ENCODE assay signal across 24 cellular contexts in genomic region chr17:34715504-34715903, GRCh38.
"Had no signal": no experiment of that assay in that cellular context is flagged by ENCODE, and none has a peak within 500 bp of the region (broad histone marks: within the 10 kb centered on the region; RNA-seq: fewer than 3 reads in every experiment).

No MANE protein-coding gene starts in this region.

- H3K27me3 ChIP-seq: body of pancreas had no signal

- DNase-seq: activated CD4-positive, alpha-beta T cell treated with anti-CD3 and anti-CD28 coated beads for 36 hours; activated CD4-positive, alpha-beta T cell treated with anti-CD3 and anti-CD28 coated beads, Interleukin-2, amount 10 ng/mL, durations not matched to agents 24 days and 14 days; activated CD4-positive, CD25-positive, alpha-beta regulatory T cell; activated CD4-positive, CD25-positive, alpha-beta regulatory T cell treated with anti-CD3 and anti-CD28 coated beads, Interleukin-2, amount 50 U/mL, for 72 hours; activated CD8-positive, alpha-beta memory T cell treated with anti-CD3 and anti-CD28 coated beads for 24 hours; activated CD8-positive, alpha-beta T cell treated with anti-CD3 and anti-CD28 coated beads for 36 hours; activated gamma-delta T cell; activated naive CD4-positive, alpha-beta T cell; activated naive CD4-positive, alpha-beta T cell treated with anti-CD3 and anti-CD28 coated beads, Interleukin-2, amount 10 ng/mL, durations not matched to agents 7 days and 5 days; activated naive CD8-positive, alpha-beta T cell treated with anti-CD3 and anti-CD28 coated beads for 36 hours; activated naive CD8-positive, alpha-beta T cell treated with anti-CD3 and anti-CD28 coated beads, Interleukin-2, amount 50 U/mL, for 24 hours; activated T-cell treated with anti-CD3 and anti-CD28 coated beads, Interleukin-2, amount 50 U/mL, for 48 hours; adrenal gland; amygdala; aorta; body of pancreas; caudate nucleus; cortex of kidney; dermis blood vessel endothelial cell; effector CD8-positive, alpha-beta T cell; foreskin fibroblast; head of caudate nucleus; T-helper 2 cell had no signal

- H3K4me3 ChIP-seq: adrenal gland, body of pancreas had no signal

- H3K4me1 Mint-ChIP-seq: activated CD4-positive, alpha-beta T cell treated with anti-CD3 and anti-CD28 coated beads for 36 hours; activated CD4-positive, alpha-beta T cell treated with anti-CD3 and anti-CD28 coated beads, Interleukin-2, amount 10 ng/mL, durations not matched to agents 24 days and 14 days; activated naive CD4-positive, alpha-beta T cell treated with anti-CD3 and anti-CD28 coated beads, Interleukin-2, amount 10 ng/mL, durations not matched to agents 7 days and 5 days; activated naive CD8-positive, alpha-beta T cell treated with anti-CD3 and anti-CD28 coated beads for 36 hours; activated naive CD8-positive, alpha-beta T cell treated with anti-CD3 and anti-CD28 coated beads, Interleukin-2, amount 50 U/mL, for 24 hours had no signal

- H3K9me3 Mint-ChIP-seq: activated CD4-positive, alpha-beta T cell treated with anti-CD3 and anti-CD28 coated beads, Interleukin-2, amount 10 ng/mL, durations not matched to agents 24 days and 14 days; activated CD8-positive, alpha-beta T cell treated with anti-CD3 and anti-CD28 coated beads for 36 hours; activated naive CD4-positive, alpha-beta T cell treated with anti-CD3 and anti-CD28 coated beads, Interleukin-2, amount 10 ng/mL, durations not matched to agents 7 days and 5 days; activated naive CD8-positive, alpha-beta T cell treated with anti-CD3 and anti-CD28 coated beads for 36 hours; activated naive CD8-positive, alpha-beta T cell treated with anti-CD3 and anti-CD28 coated beads, Interleukin-2, amount 50 U/mL, for 24 hours; activated T-helper 1 cell treated with anti-CD3 and anti-CD28 coated beads, Interleukin-12 subunit alpha, Interleukin-12 subunit beta, Interleukin-2, Interleukin-4 antibody, amounts not matched to agents 30 ng/mL and 10 ng/mL and 1 ng/mL, durations not matched to agents 14 hours and 24 hours and 36 hours had no signal

- H3K27me3 Mint-ChIP-seq: activated CD4-positive, alpha-beta T cell treated with anti-CD3 and anti-CD28 coated beads, Interleukin-2, amount 10 ng/mL, durations not matched to agents 24 days and 14 days had no signal

- H3K36me3 ChIP-seq: adrenal gland had no signal

- H3K36me3 Mint-ChIP-seq: activated naive CD4-positive, alpha-beta T cell treated with anti-CD3 and anti-CD28 coated beads, Interleukin-2, amount 10 ng/mL, durations not matched to agents 7 days and 5 days; activated naive CD8-positive, alpha-beta T cell treated with anti-CD3 and anti-CD28 coated beads for 36 hours had no signal

- H3K4me1 ChIP-seq: adrenal gland, body of pancreas had no signal

- H3K4me3 Mint-ChIP-seq: activated CD4-positive, alpha-beta T cell treated with anti-CD3 and anti-CD28 coated beads for 36 hours; activated CD4-positive, alpha-beta T cell treated with anti-CD3 and anti-CD28 coated beads, Interleukin-2, amount 10 ng/mL, durations not matched to agents 24 days and 14 days; activated CD8-positive, alpha-beta T cell treated with anti-CD3 and anti-CD28 coated beads for 36 hours; activated naive CD4-positive, alpha-beta T cell treated with anti-CD3 and anti-CD28 coated beads, Interleukin-2, amount 10 ng/mL, durations not matched to agents 7 days and 5 days; activated naive CD8-positive, alpha-beta T cell treated with anti-CD3 and anti-CD28 coated beads for 36 hours; activated naive CD8-positive, alpha-beta T cell treated with anti-CD3 and anti-CD28 coated beads, Interleukin-2, amount 50 U/mL, for 24 hours; activated T-helper 1 cell treated with anti-CD3 and anti-CD28 coated beads, Interleukin-12 subunit alpha, Interleukin-12 subunit beta, Interleukin-2, Interleukin-4 antibody, amounts not matched to agents 30 ng/mL and 10 ng/mL and 1 ng/mL, durations not matched to agents 14 hours and 24 hours and 36 hours had no signal

- H3K27ac Mint-ChIP-seq: activated CD4-positive, alpha-beta T cell treated with anti-CD3 and anti-CD28 coated beads for 36 hours; activated CD4-positive, alpha-beta T cell treated with anti-CD3 and anti-CD28 coated beads, Interleukin-2, amount 10 ng/mL, durations not matched to agents 24 days and 14 days; activated CD8-positive, alpha-beta T cell treated with anti-CD3 and anti-CD28 coated beads for 36 hours; activated naive CD4-positive, alpha-beta T cell treated with anti-CD3 and anti-CD28 coated beads, Interleukin-2, amount 10 ng/mL, durations not matched to agents 7 days and 5 days; activated naive CD8-positive, alpha-beta T cell treated with anti-CD3 and anti-CD28 coated beads for 36 hours; activated naive CD8-positive, alpha-beta T cell treated with anti-CD3 and anti-CD28 coated beads, Interleukin-2, amount 50 U/mL, for 24 hours; activated T-helper 1 cell treated with anti-CD3 and anti-CD28 coated beads, Interleukin-12 subunit alpha, Interleukin-12 subunit beta, Interleukin-2, Interleukin-4 antibody, amounts not matched to agents 30 ng/mL and 10 ng/mL and 1 ng/mL, durations not matched to agents 14 hours and 24 hours and 36 hours had no signal

- H3K9me3 ChIP-seq: adrenal gland, body of pancreas had no signal

- H3K27ac ChIP-seq: adrenal gland, body of pancreas had no signal
